ENCODE assay signal across 1 cellular context in the genomic region with DNA sequence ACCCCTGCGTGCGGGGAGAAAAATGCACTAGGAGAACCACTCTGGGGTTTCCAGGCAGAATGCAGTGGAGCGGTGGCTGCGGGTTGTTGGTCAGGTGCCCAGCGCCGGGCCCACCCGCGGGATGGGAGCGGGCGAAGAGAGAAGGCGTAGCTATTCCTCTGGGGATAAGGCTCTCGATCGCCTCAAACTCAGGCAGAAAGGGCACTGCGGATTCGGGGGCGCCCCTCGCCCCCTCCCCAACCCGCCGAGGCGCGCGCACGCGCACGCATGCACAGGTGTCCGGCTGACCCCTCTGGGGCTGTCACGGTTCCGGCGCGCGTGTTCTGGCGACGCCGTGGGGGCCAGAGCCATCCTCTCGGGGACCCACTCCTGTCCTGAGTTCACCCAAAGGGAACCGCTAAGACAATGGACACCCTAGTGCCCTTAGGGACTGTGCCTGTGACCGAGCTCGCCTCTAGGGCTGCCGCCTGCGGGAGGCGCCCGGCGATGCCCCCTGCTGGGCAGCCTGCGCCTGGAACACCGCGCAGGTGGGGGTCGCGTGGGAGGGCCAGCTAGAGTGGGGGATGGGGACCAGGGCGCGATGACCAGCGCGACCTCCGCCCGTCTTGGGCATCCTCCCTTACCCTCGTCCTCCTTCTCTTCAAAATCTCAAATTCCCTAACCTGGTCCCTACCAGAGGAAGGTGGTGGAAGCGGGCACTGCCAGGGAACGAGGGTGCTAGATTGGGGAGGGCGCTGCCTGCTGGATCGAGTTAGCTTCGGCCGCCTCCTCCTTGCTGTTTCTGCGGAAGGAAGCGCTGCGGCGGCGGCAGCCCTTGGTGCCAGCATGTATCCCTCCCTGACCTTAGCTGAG.
A peak's percentile ranks its signal among the peaks of the same experiment; 100 is the strongest.
TF ChIP-seq lines count a peak whose summit lies in the region.

No MANE protein-coding gene starts in this region.

TF ChIP-seq in HepG2, 621 proteins besides CTCF, POLR2A, EP300 and RAD21 (continued from another document and continues in another):
- TF ChIP-seq PCBP2 (optimal IDR thresholded peaks at IDR 0.05; ENCODE audit: low read depth, low read length, poor library complexity, severe bottlenecking): no peak
- TF ChIP-seq, protein P1, sequence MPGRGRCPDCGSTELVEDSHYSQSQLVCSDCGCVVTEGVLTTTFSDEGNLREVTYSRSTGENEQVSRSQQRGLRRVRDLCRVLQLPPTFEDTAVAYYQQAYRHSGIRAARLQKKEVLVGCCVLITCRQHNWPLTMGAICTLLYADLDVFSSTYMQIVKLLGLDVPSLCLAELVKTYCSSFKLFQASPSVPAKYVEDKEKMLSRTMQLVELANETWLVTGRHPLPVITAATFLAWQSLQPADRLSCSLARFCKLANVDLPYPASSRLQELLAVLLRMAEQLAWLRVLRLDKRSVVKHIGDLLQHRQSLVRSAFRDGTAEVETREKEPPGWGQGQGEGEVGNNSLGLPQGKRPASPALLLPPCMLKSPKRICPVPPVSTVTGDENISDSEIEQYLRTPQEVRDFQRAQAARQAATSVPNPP (CRISPR knock-in tag; IDR thresholded peaks at IDR 0.05): 0 out of 2 replicates have a peak, but pooled peaks have one; percentile 43
- TF ChIP-seq, protein P2, sequence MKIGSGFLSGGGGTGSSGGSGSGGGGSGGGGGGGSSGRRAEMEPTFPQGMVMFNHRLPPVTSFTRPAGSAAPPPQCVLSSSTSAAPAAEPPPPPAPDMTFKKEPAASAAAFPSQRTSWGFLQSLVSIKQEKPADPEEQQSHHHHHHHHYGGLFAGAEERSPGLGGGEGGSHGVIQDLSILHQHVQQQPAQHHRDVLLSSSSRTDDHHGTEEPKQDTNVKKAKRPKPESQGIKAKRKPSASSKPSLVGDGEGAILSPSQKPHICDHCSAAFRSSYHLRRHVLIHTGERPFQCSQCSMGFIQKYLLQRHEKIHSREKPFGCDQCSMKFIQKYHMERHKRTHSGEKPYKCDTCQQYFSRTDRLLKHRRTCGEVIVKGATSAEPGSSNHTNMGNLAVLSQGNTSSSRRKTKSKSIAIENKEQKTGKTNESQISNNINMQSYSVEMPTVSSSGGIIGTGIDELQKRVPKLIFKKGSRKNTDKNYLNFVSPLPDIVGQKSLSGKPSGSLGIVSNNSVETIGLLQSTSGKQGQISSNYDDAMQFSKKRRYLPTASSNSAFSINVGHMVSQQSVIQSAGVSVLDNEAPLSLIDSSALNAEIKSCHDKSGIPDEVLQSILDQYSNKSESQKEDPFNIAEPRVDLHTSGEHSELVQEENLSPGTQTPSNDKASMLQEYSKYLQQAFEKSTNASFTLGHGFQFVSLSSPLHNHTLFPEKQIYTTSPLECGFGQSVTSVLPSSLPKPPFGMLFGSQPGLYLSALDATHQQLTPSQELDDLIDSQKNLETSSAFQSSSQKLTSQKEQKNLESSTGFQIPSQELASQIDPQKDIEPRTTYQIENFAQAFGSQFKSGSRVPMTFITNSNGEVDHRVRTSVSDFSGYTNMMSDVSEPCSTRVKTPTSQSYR (CRISPR knock-in tag; IDR thresholded peaks at IDR 0.05; ENCODE audit: borderline replicate concordance): peak; percentile 98
- peak; percentile 46; the same call in 1 of the 2 replicates for TF ChIP-seq ARNT2 (CRISPR knock-in tag; IDR thresholded peaks at IDR 0.05; ENCODE audit: low read depth)
- peak; percentile 82; the same call in 1 of the 2 replicates for TF ChIP-seq SP4 (CRISPR knock-in tag; IDR thresholded peaks at IDR 0.05)
- no peak for TF ChIP-seq MXI1 (IDR thresholded peaks at IDR 0.05; ENCODE audit: borderline replicate concordance, low read depth, low read length)
- TF ChIP-seq ZNF367 (CRISPR knock-in tag; IDR thresholded peaks at IDR 0.05; ENCODE audit: borderline replicate concordance): peak; percentile 72; the same call in 1 of the 2 replicates
- 0 out of 2 replicates have a peak, but pooled peaks have one; percentile 74 for TF ChIP-seq MYNN (CRISPR knock-in tag; IDR thresholded peaks at IDR 0.05; ENCODE audit: low read depth)
- peak; percentile 86 for TF ChIP-seq XRCC5 (optimal IDR thresholded peaks at IDR 0.05; ENCODE audit: low read length)
- 0 out of 2 replicates have a peak, but pooled peaks have one; percentile 30 for TF ChIP-seq RBFOX2 (IDR thresholded peaks at IDR 0.05; ENCODE audit: low read depth, low read length)
- 0 out of 2 replicates have a peak, but pooled peaks have one; percentile 49 for TF ChIP-seq TGIF2 (CRISPR knock-in tag; IDR thresholded peaks at IDR 0.05)
- TF ChIP-seq RFX5 (IDR thresholded peaks at IDR 0.05; ENCODE audit: low read depth, low read length): 0 out of 2 replicates have a peak, but pooled peaks have one; percentile 2
- TF ChIP-seq ZNF431 (CRISPR knock-in tag; IDR thresholded peaks at IDR 0.05; ENCODE audit: borderline replicate concordance, low read depth): peak; percentile 77; the same call in 1 of the 2 replicates
- TF ChIP-seq ZFP90 (CRISPR knock-in tag; IDR thresholded peaks at IDR 0.05; ENCODE audit: borderline replicate concordance): peak; percentile 27; the same call in 1 of the 2 replicates
- TF ChIP-seq, protein P3, sequence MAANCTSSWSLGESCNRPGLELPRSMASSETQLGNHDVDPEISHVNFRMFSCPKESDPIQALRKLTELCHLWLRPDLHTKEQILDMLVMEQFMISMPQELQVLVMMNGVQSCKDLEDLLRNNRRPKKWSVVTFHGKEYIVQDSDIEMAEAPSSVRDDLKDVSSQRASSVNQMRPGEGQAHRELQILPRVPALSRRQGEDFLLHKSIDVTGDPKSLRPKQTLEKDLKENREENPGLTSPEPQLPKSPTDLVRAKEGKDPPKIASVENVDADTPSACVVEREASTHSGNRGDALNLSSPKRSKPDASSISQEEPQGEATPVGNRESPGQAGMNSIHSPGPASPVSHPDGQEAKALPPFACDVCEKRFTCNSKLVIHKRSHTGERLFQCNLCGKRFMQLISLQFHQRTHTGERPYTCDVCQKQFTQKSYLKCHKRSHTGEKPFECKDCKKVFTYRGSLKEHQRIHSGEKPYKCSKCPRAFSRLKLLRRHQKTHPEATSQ (CRISPR knock-in tag; IDR thresholded peaks at IDR 0.05; ENCODE audit: borderline replicate concordance): no peak
- TF ChIP-seq, protein P4, sequence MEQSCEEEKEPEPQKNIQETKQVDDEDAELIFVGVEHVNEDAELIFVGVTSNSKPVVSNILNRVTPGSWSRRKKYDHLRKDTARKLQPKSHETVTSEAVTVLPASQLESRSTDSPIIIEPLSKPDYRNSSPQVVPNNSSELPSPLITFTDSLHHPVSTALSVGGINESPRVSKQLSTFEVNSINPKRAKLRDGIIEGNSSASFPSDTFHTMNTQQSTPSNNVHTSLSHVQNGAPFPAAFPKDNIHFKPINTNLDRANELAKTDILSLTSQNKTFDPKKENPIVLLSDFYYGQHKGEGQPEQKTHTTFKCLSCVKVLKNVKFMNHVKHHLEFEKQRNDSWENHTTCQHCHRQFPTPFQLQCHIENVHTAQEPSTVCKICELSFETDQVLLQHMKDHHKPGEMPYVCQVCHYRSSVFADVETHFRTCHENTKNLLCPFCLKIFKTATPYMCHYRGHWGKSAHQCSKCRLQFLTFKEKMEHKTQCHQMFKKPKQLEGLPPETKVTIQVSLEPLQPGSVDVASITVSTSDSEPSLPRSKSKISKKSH (CRISPR knock-in tag; IDR thresholded peaks at IDR 0.05; ENCODE audit: borderline replicate concordance): 0 out of 2 replicates have a peak, but pooled peaks have one; percentile 46
- peak; percentile 13; the same call in 1 of the 2 replicates for TF ChIP-seq SOX13 (IDR thresholded peaks at IDR 0.05)
- TF ChIP-seq SOX13 (CRISPR knock-in tag; conservative IDR thresholded peaks at IDR 0.05 in 1 of 2, IDR thresholded peaks at IDR 0.05 in 1 of 2): peak in 1 of 2 experiments; percentile 65; a peak in 2 of 4 replicates
- TF ChIP-seq, protein P5, sequence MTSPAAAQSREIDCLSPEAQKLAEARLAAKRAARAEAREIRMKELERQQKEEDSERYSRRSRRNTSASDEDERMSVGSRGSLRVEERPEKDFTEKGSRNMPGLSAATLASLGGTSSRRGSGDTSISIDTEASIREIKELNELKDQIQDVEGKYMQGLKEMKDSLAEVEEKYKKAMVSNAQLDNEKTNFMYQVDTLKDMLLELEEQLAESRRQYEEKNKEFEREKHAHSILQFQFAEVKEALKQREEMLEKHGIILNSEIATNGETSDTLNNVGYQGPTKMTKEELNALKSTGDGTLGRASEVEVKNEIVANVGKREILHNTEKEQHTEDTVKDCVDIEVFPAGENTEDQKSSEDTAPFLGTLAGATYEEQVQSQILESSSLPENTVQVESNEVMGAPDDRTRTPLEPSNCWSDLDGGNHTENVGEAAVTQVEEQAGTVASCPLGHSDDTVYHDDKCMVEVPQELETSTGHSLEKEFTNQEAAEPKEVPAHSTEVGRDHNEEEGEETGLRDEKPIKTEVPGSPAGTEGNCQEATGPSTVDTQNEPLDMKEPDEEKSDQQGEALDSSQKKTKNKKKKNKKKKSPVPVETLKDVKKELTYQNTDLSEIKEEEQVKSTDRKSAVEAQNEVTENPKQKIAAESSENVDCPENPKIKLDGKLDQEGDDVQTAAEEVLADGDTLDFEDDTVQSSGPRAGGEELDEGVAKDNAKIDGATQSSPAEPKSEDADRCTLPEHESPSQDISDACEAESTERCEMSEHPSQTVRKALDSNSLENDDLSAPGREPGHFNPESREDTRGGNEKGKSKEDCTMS (CRISPR knock-in tag; conservative IDR thresholded peaks at IDR 0.05): 0 out of 2 replicates have a peak, but pooled peaks have one; percentile 5
- TF ChIP-seq ZSCAN25 (CRISPR knock-in tag; IDR thresholded peaks at IDR 0.05): peak; percentile 80
- peak; percentile 66 for TF ChIP-seq RXRB (CRISPR knock-in tag; IDR thresholded peaks at IDR 0.05; ENCODE audit: borderline replicate concordance)
- no peak for TF ChIP-seq ZNF564 (CRISPR knock-in tag; IDR thresholded peaks at IDR 0.05)
- TF ChIP-seq TBP (CRISPR knock-in tag; IDR thresholded peaks at IDR 0.05): 0 out of 2 replicates have a peak, but pooled peaks have one; percentile 41
- peak; percentile 62; the same call in 1 of the 2 replicates for TF ChIP-seq ZNF124 (CRISPR knock-in tag; IDR thresholded peaks at IDR 0.05)
- peak; percentile 38; the same call in 1 of the 2 replicates for TF ChIP-seq EZH2 (conservative IDR thresholded peaks at IDR 0.05; ENCODE audit: low read depth, low read length)
- TF ChIP-seq SRY (CRISPR knock-in tag; IDR thresholded peaks at IDR 0.05): 0 out of 2 replicates have a peak, but pooled peaks have one; percentile 22
- peak; percentile 71; the same call in 1 of the 2 replicates for TF ChIP-seq ZNF563 (CRISPR knock-in tag; IDR thresholded peaks at IDR 0.05)
- TF ChIP-seq, protein P6, sequence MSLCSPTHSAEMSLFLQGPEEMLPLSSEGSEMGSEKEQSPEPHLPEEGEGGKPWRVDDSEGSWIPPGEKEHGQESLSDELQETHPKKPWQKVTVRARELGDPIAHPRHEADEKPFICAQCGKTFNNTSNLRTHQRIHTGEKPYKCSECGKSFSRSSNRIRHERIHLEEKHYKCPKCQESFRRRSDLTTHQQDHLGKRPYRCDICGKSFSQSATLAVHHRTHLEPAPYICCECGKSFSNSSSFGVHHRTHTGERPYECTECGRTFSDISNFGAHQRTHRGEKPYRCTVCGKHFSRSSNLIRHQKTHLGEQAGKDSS (CRISPR knock-in tag; IDR thresholded peaks at IDR 0.05; ENCODE audit: borderline replicate concordance, low read depth): peak; percentile 78; the same call in 1 of the 2 replicates
- TF ChIP-seq ZNF333 (CRISPR knock-in tag; IDR thresholded peaks at IDR 0.05; ENCODE audit: borderline replicate concordance): peak; percentile 52; the same call in 1 of the 2 replicates
- TF ChIP-seq, protein P7, sequence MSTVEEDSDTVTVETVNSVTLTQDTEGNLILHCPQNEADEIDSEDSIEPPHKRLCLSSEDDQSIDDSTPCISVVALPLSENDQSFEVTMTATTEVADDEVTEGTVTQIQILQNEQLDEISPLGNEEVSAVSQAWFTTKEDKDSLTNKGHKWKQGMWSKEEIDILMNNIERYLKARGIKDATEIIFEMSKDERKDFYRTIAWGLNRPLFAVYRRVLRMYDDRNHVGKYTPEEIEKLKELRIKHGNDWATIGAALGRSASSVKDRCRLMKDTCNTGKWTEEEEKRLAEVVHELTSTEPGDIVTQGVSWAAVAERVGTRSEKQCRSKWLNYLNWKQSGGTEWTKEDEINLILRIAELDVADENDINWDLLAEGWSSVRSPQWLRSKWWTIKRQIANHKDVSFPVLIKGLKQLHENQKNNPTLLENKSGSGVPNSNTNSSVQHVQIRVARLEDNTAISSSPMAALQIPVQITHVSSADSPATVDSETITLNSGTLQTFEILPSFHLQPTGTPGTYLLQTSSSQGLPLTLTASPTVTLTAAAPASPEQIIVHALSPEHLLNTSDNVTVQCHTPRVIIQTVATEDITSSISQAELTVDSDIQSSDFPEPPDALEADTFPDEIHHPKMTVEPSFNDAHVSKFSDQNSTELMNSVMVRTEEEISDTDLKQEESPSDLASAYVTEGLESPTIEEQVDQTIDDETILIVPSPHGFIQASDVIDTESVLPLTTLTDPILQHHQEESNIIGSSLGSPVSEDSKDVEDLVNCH (CRISPR knock-in tag; IDR thresholded peaks at IDR 0.05): no peak
- peak; percentile 98 for TF ChIP-seq MAZ (IDR thresholded peaks at IDR 0.05; ENCODE audit: borderline replicate concordance, low read depth, low read length)
- peak; percentile 92 for TF ChIP-seq MAZ (CRISPR knock-in tag; IDR thresholded peaks at IDR 0.05; ENCODE audit: low read depth)
- peak; percentile 100 for TF ChIP-seq ZBTB7B (CRISPR knock-in tag; IDR thresholded peaks at IDR 0.05)
- TF ChIP-seq PPARG (CRISPR knock-in tag; conservative IDR thresholded peaks at IDR 0.05): 0 out of 2 replicates have a peak, but pooled peaks have one; percentile 41
- TF ChIP-seq, protein P8, sequence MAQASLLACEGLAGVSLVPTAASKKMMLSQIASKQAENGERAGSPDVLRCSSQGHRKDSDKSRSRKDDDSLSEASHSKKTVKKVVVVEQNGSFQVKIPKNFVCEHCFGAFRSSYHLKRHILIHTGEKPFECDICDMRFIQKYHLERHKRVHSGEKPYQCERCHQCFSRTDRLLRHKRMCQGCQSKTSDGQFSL (CRISPR knock-in tag; IDR thresholded peaks at IDR 0.05): peak; percentile 84; the same call in 1 of the 2 replicates
- peak; percentile 90 for TF ChIP-seq ZBTB38 (CRISPR knock-in tag; IDR thresholded peaks at IDR 0.05)
- TF ChIP-seq BORCS8-MEF2B (CRISPR knock-in tag; IDR thresholded peaks at IDR 0.05): peak; percentile 67
- TF ChIP-seq FOXK2 (IDR thresholded peaks at IDR 0.05): no peak
- peak; percentile 44; the same call in 1 of the 2 replicates for TF ChIP-seq KAT8 (CRISPR knock-in tag; IDR thresholded peaks at IDR 0.05)
- peak; percentile 73; the same call in 1 of the 2 replicates for TF ChIP-seq PHF21A (CRISPR knock-in tag; IDR thresholded peaks at IDR 0.05)
- TF ChIP-seq ZNF816 (CRISPR knock-in tag; IDR thresholded peaks at IDR 0.05; ENCODE audit: borderline replicate concordance): peak; percentile 59; the same call in 1 of the 2 replicates
- TF ChIP-seq SPEN (CRISPR knock-in tag; IDR thresholded peaks at IDR 0.05; ENCODE audit: low read depth): peak; percentile 65; the same call in 1 of the 2 replicates
- TF ChIP-seq ZNF614 (CRISPR knock-in tag; IDR thresholded peaks at IDR 0.05; ENCODE audit: borderline replicate concordance): peak; percentile 75; the same call in 1 of the 2 replicates
- 0 out of 2 replicates have a peak, but pooled peaks have one; percentile 76 for TF ChIP-seq ZNF451 (CRISPR knock-in tag; IDR thresholded peaks at IDR 0.05)
- TF ChIP-seq GFI1 (CRISPR knock-in tag; IDR thresholded peaks at IDR 0.05; ENCODE audit: borderline replicate concordance): peak; percentile 62; the same call in 1 of the 2 replicates
- TF ChIP-seq, protein P9, sequence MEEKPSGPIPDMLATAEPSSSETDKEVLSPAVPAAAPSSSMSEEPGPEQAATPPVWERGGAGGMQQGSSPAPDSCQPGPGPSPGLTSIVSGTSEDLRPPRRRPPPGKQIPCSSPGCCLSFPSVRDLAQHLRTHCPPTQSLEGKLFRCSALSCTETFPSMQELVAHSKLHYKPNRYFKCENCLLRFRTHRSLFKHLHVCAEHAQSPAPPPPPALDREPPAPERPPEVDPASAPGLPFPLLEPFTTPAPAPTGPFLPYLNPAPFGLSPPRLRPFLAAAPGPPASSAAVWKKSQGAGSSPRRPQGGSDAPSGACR (CRISPR knock-in tag; IDR thresholded peaks at IDR 0.05): peak; percentile 85
- no peak; the same call in 1 of the 2 replicates for TF ChIP-seq BHLHE40 (IDR thresholded peaks at IDR 0.05; ENCODE audit: low read length)
